ENCODE assay signal across 1 cellular context in the genomic region with DNA sequence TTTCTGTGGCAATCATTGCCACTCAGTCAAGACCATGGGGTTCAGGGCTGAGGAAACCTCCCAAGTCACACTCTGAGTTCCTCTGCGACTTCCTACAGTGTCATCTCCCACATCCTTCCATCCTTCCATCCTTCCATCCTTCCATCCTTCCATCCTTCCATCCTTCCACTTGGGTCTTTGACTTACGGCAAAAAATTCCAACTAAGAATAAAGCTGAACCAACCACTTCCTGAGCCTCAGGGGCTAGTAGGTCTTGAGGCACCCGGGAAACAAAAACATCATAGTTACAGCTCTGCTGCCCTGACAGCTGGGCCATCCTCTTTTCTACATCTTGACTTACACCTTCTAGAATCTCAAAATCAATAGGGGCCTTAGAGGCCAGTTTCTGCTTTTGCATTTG.
TF ChIP-seq lines count a peak whose summit lies in the region.

No MANE protein-coding gene starts in this region.

TF ChIP-seq in SK-N-SH, 30 proteins besides CTCF, POLR2A, EP300 and RAD21 (continued from another document):
- TF ChIP-seq RCOR1 (IDR thresholded peaks at IDR 0.05; ENCODE audit: low read length) (no peak), SIN3A (IDR thresholded peaks at IDR 0.05; ENCODE audit: borderline replicate concordance, low read depth, low read length) (no peak), SMC3 (IDR thresholded peaks at IDR 0.05; ENCODE audit: low read depth, low read length) (no peak), GATA2 (CRISPR knock-in tag; IDR thresholded peaks at IDR 0.05) (no peak), USF2 (IDR thresholded peaks at IDR 0.05; ENCODE audit: borderline replicate concordance, low read depth, low read length) (no peak), ELF1 (IDR thresholded peaks at IDR 0.05) (no peak), MEF2A (IDR thresholded peaks at IDR 0.05; ENCODE audit: borderline replicate concordance, low read depth) (no peak), USF1 (IDR thresholded peaks at IDR 0.05; ENCODE audit: borderline replicate concordance, low read depth) (no peak), FOXM1 (IDR thresholded peaks at IDR 0.05; ENCODE audit: low read depth) (no peak), MXI1 (IDR thresholded peaks at IDR 0.05; ENCODE audit: low read depth, low read length) (no peak)
